7 cellular contexts compared by ENCODE assay signal in the genomic region with DNA sequence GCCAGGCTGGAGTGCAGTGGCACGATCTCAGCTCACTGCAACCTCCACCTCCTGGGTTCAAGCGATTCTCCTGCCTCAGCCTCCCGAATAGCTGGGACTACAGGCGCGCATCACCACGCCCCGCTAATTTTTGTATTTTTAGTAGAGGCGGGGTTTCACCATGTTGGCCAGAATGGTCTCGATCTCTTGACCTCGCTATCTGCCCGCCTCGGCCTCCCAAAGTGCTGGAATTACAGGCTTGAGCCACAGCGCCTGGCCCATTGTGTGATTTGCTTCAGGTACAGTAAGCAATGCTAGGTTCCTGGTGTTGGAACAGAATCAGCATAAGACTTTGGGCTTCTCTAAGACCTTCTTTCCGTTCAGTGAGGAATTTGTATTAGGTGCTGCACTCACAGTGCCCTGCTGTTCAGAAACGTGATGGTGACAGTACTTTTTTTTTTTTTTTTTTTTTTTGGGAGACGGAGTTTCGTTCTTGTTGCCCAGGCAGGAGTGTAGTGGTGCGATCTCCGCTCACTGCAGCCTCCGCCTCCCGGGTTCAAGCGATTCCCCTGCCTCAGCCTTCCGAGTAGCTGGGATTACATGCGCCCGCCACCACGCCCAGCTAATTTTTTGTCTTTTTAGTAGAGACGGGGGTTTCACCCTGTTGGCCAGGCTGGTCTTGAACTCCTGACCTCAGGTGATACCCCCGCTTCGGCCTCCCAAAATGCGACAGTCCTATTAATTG. TPM values are rescaled to one million over a fixed set of nuclear protein-coding genes. Genes with fewer than 3 reads are reported as not detected.
A peak's percentile ranks its signal among the peaks of the same experiment; 100 is the strongest.
DNase-seq lines count a peak whose midpoint lies in the region; ATAC-seq and TF ChIP-seq lines count a peak whose summit lies in the region.
"Not testable (repeated sequence)": the region's sequence is repeated elsewhere in the genome, so short reads cannot be mapped to it uniquely, and the experiment has no call there.

No MANE protein-coding gene starts in this region.

- not testable (repeated sequence) for TF ChIP-seq POLR2A in Peyer's patch (IDR thresholded peaks at IDR 0.05)

- ATAC-seq in HG03432 (IDR thresholded peaks at IDR 0.05; ENCODE audit: unreplicated experiment) (peak; percentile 10), psoas muscle (peak in 3 of 4 donors; percentile 1 to 6 (median 4))

- H3K4me3 ChIP-seq in GM12865 (ENCODE audit: low read depth, low read length) (peak overlapping the region; percentile 89), Peyer's patch (peak overlapping the region; percentile 67 to 82 (median 76)), liver (ENCODE audit: low read depth in 1 of 3, low read length in 3 of 3) (peak overlapping the region in 2 of 3 donors; percentile 81 to 89), psoas muscle (peak overlapping the region; percentile 80)

- not testable (repeated sequence) for H3K36me3 ChIP-seq in Peyer's patch; liver (ENCODE audit: control insufficient read depth in 4 of 4, insufficient read depth in 3 of 4, low read depth in 1 of 4, low read length in 3 of 4)
- H3K36me3 ChIP-seq in psoas muscle (ENCODE audit: insufficient read depth in 1 of 2, low read depth in 1 of 2): peaks cover 0 to 17% of the 10 kb centered on the region in 2 donors

- peak overlapping the region in 1 of 2 donors; percentile 94 for H3K9ac ChIP-seq in liver (ENCODE audit: low read depth in 1 of 2, low read length in 2 of 2)

- peak; percentile 23 for DNase-seq in GM12865 (ENCODE audit: low read depth)
- DNase-seq in Peyer's patch; activated naive CD8-positive, alpha-beta T cell treated with anti-CD3 and anti-CD28 coated beads for 36 hours; epithelial cell of prostate (ENCODE audit: low read depth, low spot score); psoas muscle: not testable (repeated sequence)

- peak overlapping the region; percentile 100 for H3K4me3 Mint-ChIP-seq in activated naive CD8-positive, alpha-beta T cell treated with anti-CD3 and anti-CD28 coated beads for 36 hours

- intact Hi-C loops in psoas muscle (cut with DNase I): not testable (repeated sequence)

- not testable (repeated sequence) for H3K9me3 ChIP-seq in Peyer's patch; liver (ENCODE audit: control insufficient read depth in 4 of 4, low read length in 3 of 4); psoas muscle

- H3K4me1 ChIP-seq in Peyer's patch: peaks cover 0 to 17% (median 6%) of the 10 kb centered on the region in 4 donors
- not testable (repeated sequence) for H3K4me1 ChIP-seq in liver (ENCODE audit: control insufficient read depth in 4 of 4, insufficient read depth in 4 of 4, low read length in 3 of 4)
- H3K4me1 ChIP-seq in psoas muscle: peaks cover 17% of the 10 kb centered on the region

- H3K27me3 Mint-ChIP-seq in activated naive CD8-positive, alpha-beta T cell treated with anti-CD3 and anti-CD28 coated beads for 36 hours: not testable (repeated sequence)

- H3K27ac ChIP-seq in Peyer's patch: peak overlapping the region; percentile 69 to 83 (median 78)
- peak overlapping the region; percentile 82 for H3K27ac ChIP-seq in epithelial cell of prostate
- H3K27ac ChIP-seq in liver (ENCODE audit: low read depth in 1 of 2, low read length in 2 of 2): peak overlapping the region in 1 of 2 donors; percentile 86
- H3K27ac ChIP-seq in psoas muscle: peak overlapping the region; percentile 86

- not testable (repeated sequence) for TF ChIP-seq RAD21 in liver (IDR thresholded peaks at IDR 0.05)

- peaks cover 24% of the 10 kb centered on the region for H3K4me1 Mint-ChIP-seq in activated naive CD8-positive, alpha-beta T cell treated with anti-CD3 and anti-CD28 coated beads for 36 hours

- H3K36me3 Mint-ChIP-seq in activated naive CD8-positive, alpha-beta T cell treated with anti-CD3 and anti-CD28 coated beads for 36 hours: peaks cover 33% of the 10 kb centered on the region

- H3K27me3 ChIP-seq in Peyer's patch; liver (ENCODE audit: control insufficient read depth in 4 of 4, insufficient read depth in 4 of 4, low read length in 3 of 4); psoas muscle (ENCODE audit: insufficient read depth in 3 of 3, low read length in 2 of 3): not testable (repeated sequence)

- H3K9me3 Mint-ChIP-seq in activated naive CD8-positive, alpha-beta T cell treated with anti-CD3 and anti-CD28 coated beads for 36 hours: not testable (repeated sequence)

- peak overlapping the region; percentile 100 for H3K27ac Mint-ChIP-seq in activated naive CD8-positive, alpha-beta T cell treated with anti-CD3 and anti-CD28 coated beads for 36 hours

- TF ChIP-seq CTCF in GM12865 (IDR thresholded peaks at IDR 0.05; ENCODE audit: insufficient read depth, low read depth, low read length, missing control alignments); Peyer's patch (IDR thresholded peaks at IDR 0.05); liver (IDR thresholded peaks at IDR 0.05; ENCODE audit: low read depth, low read length, missing input control); psoas muscle (IDR thresholded peaks at IDR 0.05): not testable (repeated sequence)

- WGBS in liver: 57% methylated on average over 30 of the region's 30 CpGs
- 57 to 61% (median 59%) methylated on average over 30 of the region's 30 CpGs for WGBS in psoas muscle, 3 donors

RNA-seq across cellular contexts. Expression of a gene that starts 0.6 kb away (rescaled TPM):
- 10 to 100 TPM in 1 of 4 donors, 1 to 10 TPM in 3; 3.4 to 11.6 (median 5.0) TPM for total RNA-seq in Peyer's patch
- total RNA-seq in activated naive CD8-positive, alpha-beta T cell treated with anti-CD3 and anti-CD28 coated beads for 36 hours: 100 to 1,000 TPM; 166 to 176 TPM
- total RNA-seq in liver: 10 to 100 TPM in 1 of 2 donors, 1 to 10 TPM in 1; 3.3 to 10.7 TPM
- 10 to 100 TPM in 1 of 2 donors, 1 to 10 TPM in 1; 5.6 to 44.8 TPM for polyA plus RNA-seq in liver
- total RNA-seq in psoas muscle: 10 to 100 TPM; 18.4 to 46.8 (median 33.2) TPM
- polyA plus RNA-seq in psoas muscle: 10 to 100 TPM; 17.7 to 43.5 (median 34.1) TPM

RNA-seq across cellular contexts. Expression of a gene that starts 11.1 kb away (rescaled TPM):
- 10 to 100 TPM; 22.1 to 41.3 (median 34.4) TPM for total RNA-seq in Peyer's patch
- total RNA-seq in activated naive CD8-positive, alpha-beta T cell treated with anti-CD3 and anti-CD28 coated beads for 36 hours: 10 to 100 TPM; 18.5 to 20.1 TPM
- total RNA-seq in liver: 10 to 100 TPM in 1 of 2 donors, 1 to 10 TPM in 1; 9.6 to 10.3 TPM
- 1 to 10 TPM; 3.7 to 5.6 TPM for polyA plus RNA-seq in liver
- total RNA-seq in psoas muscle: 10 to 100 TPM; 10.3 to 19.3 (median 15.7) TPM
- 10 to 100 TPM in 2 of 3 donors, 1 to 10 TPM in 1; 9.9 to 26.7 (median 13.4) TPM for polyA plus RNA-seq in psoas muscle
